8 cellular contexts compared by ENCODE assay signal in the genomic region with DNA sequence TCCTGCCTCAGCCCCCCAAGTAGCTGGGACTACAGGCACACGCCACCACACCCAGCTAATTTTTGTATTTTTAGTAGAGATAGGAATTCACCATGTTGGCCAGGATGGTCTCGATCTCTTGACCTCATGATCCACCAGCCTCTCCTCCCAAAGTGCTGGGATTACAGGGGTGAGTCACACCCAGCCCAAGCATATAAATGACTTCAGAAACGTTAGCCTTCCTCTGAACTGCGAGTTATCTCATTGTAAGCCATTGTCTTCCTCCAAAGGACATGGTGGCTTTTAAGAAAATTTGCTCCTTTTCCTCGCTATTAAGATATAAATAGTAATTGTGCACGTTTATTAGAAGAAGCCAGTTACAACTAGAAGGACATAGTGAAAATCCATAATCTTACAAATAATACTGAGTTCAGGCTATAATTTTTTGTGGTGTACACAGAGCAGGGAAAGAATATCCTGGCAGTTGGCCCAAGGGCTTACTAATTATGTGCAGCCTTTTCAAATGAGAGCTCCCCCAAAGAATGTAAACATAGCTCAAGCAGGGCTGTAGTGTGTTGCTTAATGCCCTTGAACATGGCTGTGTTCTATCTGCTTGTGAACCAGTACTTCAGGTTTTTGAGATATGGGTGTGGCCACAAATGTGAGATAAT.
DNase-seq lines count a peak whose midpoint lies in the region; ATAC-seq and TF ChIP-seq lines count a peak whose summit lies in the region.

No MANE protein-coding gene starts in this region.

- no peak overlapping the region for H3K4me2 ChIP-seq in fibroblast of lung (ENCODE audit: extremely low read depth, insufficient read depth, low read length)

- no peak overlapping the region for H3K9ac ChIP-seq in fibroblast of lung (ENCODE audit: insufficient read depth, low read length)

- intact Hi-C loops in testis (cut with DNase I; ENCODE audit: low total_unique reads), result no loop called here

- H3K79me2 ChIP-seq in fibroblast of lung (ENCODE audit: control insufficient read depth, insufficient read depth, low read length), result no peaks in the 10 kb centered on the region

- DNase-seq in NCI-H82 (lab: John Stamatoyannopoulos, UW), result peak; percentile 3
- no peak for DNase-seq in NCI-H82 treated with DMSO at 0.1 percent for 48 hours (lab: John Stamatoyannopoulos, UW; ENCODE audit: unreplicated experiment)
- peak; percentile 52 for DNase-seq in NCI-H526 treated with DMSO at 0.1 percent for 48 hours (lab: John Stamatoyannopoulos, UW)
- peak; percentile 89 to 99 for DNase-seq in fibroblast of lung (ENCODE audit: low read depth in 2 of 2)
- DNase-seq in testis, result peak; percentile 21
- DNase-seq in NK-92 treated with Interleukin-12 subunit alpha and Interleukin-12 subunit beta, amount 100 ng/mL, for 24 hours (lab: John Stamatoyannopoulos, UW), result no peak

- TF ChIP-seq CTCF in fibroblast of lung (conservative IDR thresholded peaks at IDR 0.05 in 1 of 2, IDR thresholded peaks at IDR 0.05 in 1 of 2; ENCODE audit: low read depth in 1 of 2, low read length in 2 of 2) (no peak), testis (IDR thresholded peaks at IDR 0.05) (no peak)

- H3K27ac ChIP-seq in fibroblast of lung (ENCODE audit: insufficient read depth, low read length) (peak overlapping the region; percentile 2), testis (no peak overlapping the region)

- H3K36me3 ChIP-seq in fibroblast of lung (ENCODE audit: control insufficient read depth, insufficient read depth, low read length) (no peaks in the 10 kb centered on the region), testis (ENCODE audit: low read depth, missing control alignments) (no peaks in the 10 kb centered on the region)

- H3K4me3 ChIP-seq in fibroblast of lung (replicated peaks in 1 of 4; ENCODE audit: control extremely low read depth in 1 of 4, insufficient read depth in 1 of 4, low read depth in 3 of 4, low read length in 4 of 4) (no peak overlapping the region), testis (no peak overlapping the region)

- H3K4me1 ChIP-seq in fibroblast of lung (ENCODE audit: control insufficient read depth, extremely low read depth, insufficient read depth, low read length) (peaks cover 12% of the 10 kb centered on the region), testis (no peaks in the 10 kb centered on the region)

- no peak overlapping the region for H2AFZ ChIP-seq in fibroblast of lung (ENCODE audit: low read length)

- WGBS in testis, 2 donors, result 64 to 70% methylated on average over 6 of the region's 6 CpGs

- H3K9me3 ChIP-seq in fibroblast of lung (ENCODE audit: control insufficient read depth, insufficient read depth, low read depth, low read length) (no peaks in the 10 kb centered on the region), testis (no peaks in the 10 kb centered on the region)

- no peaks in the 10 kb centered on the region for H3K27me3 ChIP-seq in fibroblast of lung (ENCODE audit: control insufficient read depth, insufficient read depth, low read length)
- no peaks in the 10 kb centered on the region for H3K27me3 ChIP-seq in testis

- no peak for TF ChIP-seq POLR2A in testis (IDR thresholded peaks at IDR 0.05)

- peaks cover 2% of the 10 kb centered on the region for H4K20me1 ChIP-seq in fibroblast of lung (ENCODE audit: control insufficient read depth, extremely low read depth, insufficient read depth, low read length)

- ATAC-seq in GM21390 (IDR thresholded peaks at IDR 0.05; ENCODE audit: unreplicated experiment) (no peak), GM21367 (IDR thresholded peaks at IDR 0.05; ENCODE audit: unreplicated experiment) (no peak)

Comparison
In these comparisons a context has a peak if more than half of its experiments do, and no peak if none do; other contexts are left out.
1. DNase-seq: peak in NCI-H82 (single experiment), NCI-H526 treated with DMSO at 0.1 percent for 48 hours (single experiment), fibroblast of lung (2 of 2) and testis (single experiment); none in NCI-H82 treated with DMSO at 0.1 percent for 48 hours (single experiment) and NK-92 treated with Interleukin-12 subunit alpha and Interleukin-12 subunit beta, amount 100 ng/mL, for 24 hours (single experiment).